ENCODE assay signal across 8 cellular contexts in the genomic region with DNA sequence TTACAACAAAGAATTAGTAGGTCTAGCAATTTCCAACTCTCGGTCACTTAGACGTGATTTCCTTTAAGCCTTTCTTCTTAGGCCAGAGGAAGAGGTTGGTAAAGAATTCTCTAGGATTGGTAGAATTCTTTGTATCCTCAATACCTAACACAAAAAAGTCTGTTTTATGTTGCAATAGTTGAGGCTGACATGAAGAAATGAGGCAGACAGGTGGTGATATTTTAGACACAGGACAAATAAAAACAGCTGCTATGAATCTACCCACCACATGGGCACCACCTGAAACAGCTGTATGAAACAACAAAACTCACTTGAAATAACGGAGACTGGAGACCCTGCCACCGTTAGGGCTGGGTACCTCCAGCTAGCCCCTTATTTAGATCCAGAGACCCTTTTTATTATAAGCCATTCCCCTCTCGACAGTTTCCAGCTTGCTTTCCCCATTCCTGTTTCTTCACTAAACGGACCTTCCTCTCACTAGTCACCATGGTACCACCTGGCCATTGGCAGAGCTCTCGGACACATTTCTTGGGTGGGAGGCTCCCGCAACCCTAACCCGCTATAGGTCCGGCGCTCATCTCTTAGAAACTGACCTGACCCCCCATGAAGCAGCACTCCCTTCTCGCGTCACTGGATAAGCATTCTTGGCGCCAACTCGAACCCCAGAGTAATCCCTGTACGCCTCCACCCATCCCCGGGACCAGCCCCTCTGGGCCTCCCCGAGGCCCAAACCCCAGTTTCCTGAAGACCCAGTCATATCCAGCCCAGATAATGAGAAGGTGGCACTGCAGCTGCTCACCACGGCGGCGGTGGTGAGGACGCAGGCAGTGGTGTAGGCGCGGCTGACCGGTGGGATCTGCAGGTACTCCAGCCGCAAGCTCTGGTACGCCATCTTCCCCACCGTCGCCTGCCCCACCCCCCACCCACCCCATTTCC. TPM values are rescaled to one million over a fixed set of nuclear protein-coding genes. Genes with fewer than 3 reads are reported as not detected.
DNase-seq lines count a peak whose midpoint lies in the region; ATAC-seq and TF ChIP-seq lines count a peak whose summit lies in the region.

A gene (minus strand): TSS at position 909 of the 936 bp plus-strand sequence. CDS start 17 bp downstream, at position 892.

- no peaks in the 10 kb centered on the region for H4K20me1 ChIP-seq in HCT116 (ENCODE audit: insufficient read depth)

- TF ChIP-seq RAD21 in HCT116 (IDR thresholded peaks at IDR 0.05; ENCODE audit: low read depth), result no peak

- H3K4me3 Mint-ChIP-seq in stimulated activated naive CD8-positive, alpha-beta T cell treated with anti-CD3 and anti-CD28 coated beads, Interleukin-15, amount 100 ng/mL, for 72 hours, result peak within 1 kb of the TSS; percentile 93 to 99

- H3K4me2 ChIP-seq in HCT116 (ENCODE audit: low read length), result peak within 1 kb of the TSS; percentile 90

- peak within 1 kb of the TSS; percentile 90 to 93 for H3K4me3 ChIP-seq in HCT116 (replicated peaks in 1 of 2; ENCODE audit: low read depth in 1 of 2, low read length in 2 of 2)

- no peaks in the 10 kb centered on the region for H3K27me3 ChIP-seq in HCT116 (ENCODE audit: insufficient read depth, low read length)

- CTCF ChIA-PET in HCT116 (lab: Charles Lee), result interaction anchor here (1.6 kb wide), 1 partner anchor 46 kb away, joined by 8 read pairs; a partner anchor contains a TSS

- peaks cover 78% of the 10 kb centered on the region for H3K79me2 ChIP-seq in HCT116 (ENCODE audit: insufficient read depth, low read length)

- RAD21 ChIA-PET in HCT116 (lab: Charles Lee; ENCODE audit: low non-redundant PET in 1 of 2, low total read pairs in 2 of 2, uncharacterized antibody in 2 of 2, unreplicated experiment in 2 of 2), result no interaction called here

- no peaks in the 10 kb centered on the region for H3K9me3 ChIP-seq in HCT116 (ENCODE audit: control insufficient read depth in 1 of 2, insufficient read depth in 1 of 2, low read depth in 1 of 2, low read length in 2 of 2)

- H3K27me3 Mint-ChIP-seq in stimulated activated naive CD8-positive, alpha-beta T cell treated with anti-CD3 and anti-CD28 coated beads, Interleukin-15, amount 100 ng/mL, for 72 hours, result no peaks in the 10 kb centered on the region

- DNase-seq in NCI-H1417 (lab: John Stamatoyannopoulos, UW) (peak in 2 of 3 experiments; percentile 63 to 75), NCI-H1417 treated with DMSO at 0.1 percent for 48 hours (lab: John Stamatoyannopoulos, UW) (no peak), HCT116 (ENCODE audit: low read depth, low spot score) (no peak), NCI-H2171 treated with DMSO at 0.1 percent for 48 hours (lab: John Stamatoyannopoulos, UW) (peak; percentile 6), caudate nucleus (lab: John Stamatoyannopoulos, UW) (peak in 1 of 61 donors; percentile 61), kidney glomerular epithelial cell (lab: John Stamatoyannopoulos, UW) (peak; percentile 46)
- no peak for DNase-seq in stimulated activated naive CD8-positive, alpha-beta T cell treated with anti-CD3 and anti-CD28 coated beads, Interleukin-15, amount 100 ng/mL, for 72 hours
- DNase-seq in effector CD8-positive, alpha-beta T cell (lab: John Stamatoyannopoulos, UW), result no peak

- H3K9ac ChIP-seq in HCT116 (ENCODE audit: low read length), result peak within 1 kb of the TSS; percentile 93

- H2AFZ ChIP-seq in HCT116 (ENCODE audit: low read depth, low read length, poor library complexity, severe bottlenecking), result no peak within 1 kb of the TSS

- peak within 1 kb of the TSS; percentile 89 for H3K27ac ChIP-seq in HCT116 (ENCODE audit: low read depth, low read length)
- peak within 1 kb of the TSS; percentile 98 for H3K27ac ChIP-seq in caudate nucleus (ENCODE audit: low read depth, low read length)

- POLR2A ChIA-PET in HCT116 (lab: Charles Lee), result interaction anchor here (0.8 to 1.9 kb wide), 7 partner anchors 9 to 704 kb away, joined by 3 to 11 read pairs (median 3); a partner anchor contains a TSS

- no peaks in the 10 kb centered on the region for H3K9me3 Mint-ChIP-seq in stimulated activated naive CD8-positive, alpha-beta T cell treated with anti-CD3 and anti-CD28 coated beads, Interleukin-15, amount 100 ng/mL, for 72 hours

- BruUV-seq in HCT116 (replicated peaks; lab: Mats Ljungman, UMichigan), result TSS peak; percentile 64

- intact Hi-C loops in HCT116 (cut with micrococcal nuclease), result loop anchor here (1.0 kb wide), 1 partner anchor 16 kb away; no protein-coding TSS in a partner anchor

- H3K4me1 Mint-ChIP-seq in stimulated activated naive CD8-positive, alpha-beta T cell treated with anti-CD3 and anti-CD28 coated beads, Interleukin-15, amount 100 ng/mL, for 72 hours, result peaks cover 47% of the 10 kb centered on the region

- peaks cover 13 to 20% of the 10 kb centered on the region in 2 experiments for H3K4me1 ChIP-seq in HCT116 (ENCODE audit: control insufficient read depth in 1 of 2, insufficient read depth in 2 of 2, low read length in 2 of 2)

- TF ChIP-seq POLR2A in HCT116 (IDR thresholded peaks at IDR 0.05; ENCODE audit: borderline replicate concordance, extremely low read depth, insufficient read depth, insufficient read length), result peak; percentile 8

- peak within 1 kb of the TSS; percentile 99 for H3K27ac Mint-ChIP-seq in stimulated activated naive CD8-positive, alpha-beta T cell treated with anti-CD3 and anti-CD28 coated beads, Interleukin-15, amount 100 ng/mL, for 72 hours

- no peaks in the 10 kb centered on the region for H3K9me2 ChIP-seq in HCT116 (ENCODE audit: insufficient read depth)

- peak; percentile 44 for ATAC-seq in HCT116
- peak; percentile 49 for ATAC-seq in stimulated activated naive CD8-positive, alpha-beta T cell treated with anti-CD3 and anti-CD28 coated beads, Interleukin-15, amount 100 ng/mL, for 72 hours

- H3K36me3 ChIP-seq in HCT116 (ENCODE audit: control insufficient read depth in 1 of 2, insufficient read depth in 2 of 2, low read length in 2 of 2), result peaks cover 32 to 50% of the 10 kb centered on the region in 2 experiments

- no peak for TF ChIP-seq CTCF in HCT116 (IDR thresholded peaks at IDR 0.05 in 2 of 3, conservative IDR thresholded peaks at IDR 0.05 in 1 of 3; ENCODE audit: borderline replicate concordance in 1 of 3, insufficient read depth in 1 of 3, low read depth in 2 of 3, low read length in 2 of 3)

TF ChIP-seq in HCT116, 20 proteins besides CTCF, POLR2A, EP300 and RAD21:
- peak; percentile 65 for TF ChIP-seq YY1 (IDR thresholded peaks at IDR 0.05; ENCODE audit: extremely low read depth, insufficient replicate concordance, low read depth, low read length)
- TF ChIP-seq SRF (IDR thresholded peaks at IDR 0.05; ENCODE audit: low read depth), result no peak
- TF ChIP-seq ZFX (IDR thresholded peaks at IDR 0.05), result no peak
- TF ChIP-seq, protein P1, sequence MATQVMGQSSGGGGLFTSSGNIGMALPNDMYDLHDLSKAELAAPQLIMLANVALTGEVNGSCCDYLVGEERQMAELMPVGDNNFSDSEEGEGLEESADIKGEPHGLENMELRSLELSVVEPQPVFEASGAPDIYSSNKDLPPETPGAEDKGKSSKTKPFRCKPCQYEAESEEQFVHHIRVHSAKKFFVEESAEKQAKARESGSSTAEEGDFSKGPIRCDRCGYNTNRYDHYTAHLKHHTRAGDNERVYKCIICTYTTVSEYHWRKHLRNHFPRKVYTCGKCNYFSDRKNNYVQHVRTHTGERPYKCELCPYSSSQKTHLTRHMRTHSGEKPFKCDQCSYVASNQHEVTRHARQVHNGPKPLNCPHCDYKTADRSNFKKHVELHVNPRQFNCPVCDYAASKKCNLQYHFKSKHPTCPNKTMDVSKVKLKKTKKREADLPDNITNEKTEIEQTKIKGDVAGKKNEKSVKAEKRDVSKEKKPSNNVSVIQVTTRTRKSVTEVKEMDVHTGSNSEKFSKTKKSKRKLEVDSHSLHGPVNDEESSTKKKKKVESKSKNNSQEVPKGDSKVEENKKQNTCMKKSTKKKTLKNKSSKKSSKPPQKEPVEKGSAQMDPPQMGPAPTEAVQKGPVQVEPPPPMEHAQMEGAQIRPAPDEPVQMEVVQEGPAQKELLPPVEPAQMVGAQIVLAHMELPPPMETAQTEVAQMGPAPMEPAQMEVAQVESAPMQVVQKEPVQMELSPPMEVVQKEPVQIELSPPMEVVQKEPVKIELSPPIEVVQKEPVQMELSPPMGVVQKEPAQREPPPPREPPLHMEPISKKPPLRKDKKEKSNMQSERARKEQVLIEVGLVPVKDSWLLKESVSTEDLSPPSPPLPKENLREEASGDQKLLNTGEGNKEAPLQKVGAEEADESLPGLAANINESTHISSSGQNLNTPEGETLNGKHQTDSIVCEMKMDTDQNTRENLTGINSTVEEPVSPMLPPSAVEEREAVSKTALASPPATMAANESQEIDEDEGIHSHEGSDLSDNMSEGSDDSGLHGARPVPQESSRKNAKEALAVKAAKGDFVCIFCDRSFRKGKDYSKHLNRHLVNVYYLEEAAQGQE (IDR thresholded peaks at IDR 0.05; ENCODE audit: low read depth), result no peak
- TF ChIP-seq POLR2AphosphoS5 (IDR thresholded peaks at IDR 0.05; ENCODE audit: low read depth, low read length), result peak; percentile 63
TF ChIP-seq in HCT116: peak in this region for 2.

RNA-seq across cellular contexts. Expression of the gene that starts here (rescaled TPM):
- total RNA-seq in HCT116 (2021; ENCODE audit: unreplicated experiment), result 45.6 TPM
- 21.8 and 22.2 TPM in 2 replicates for polyA plus RNA-seq in HCT116 (2012)

Comparison
In these comparisons a context has a peak if more than half of its experiments do, and no peak if none do; other contexts are left out.
1. DNase-seq: peak in NCI-H1417 (2 of 3), NCI-H2171 treated with DMSO at 0.1 percent for 48 hours (single experiment) and kidney glomerular epithelial cell (single experiment); none in NCI-H1417 treated with DMSO at 0.1 percent for 48 hours (single experiment), HCT116 (single experiment), stimulated activated naive CD8-positive, alpha-beta T cell treated with anti-CD3 and anti-CD28 coated beads, Interleukin-15, amount 100 ng/mL, for 72 hours (0 of 2) and effector CD8-positive, alpha-beta T cell (single experiment).